ENCODE assay signal across 18 cellular contexts in genomic region chr12:98845957-98846356, GRCh38.
DNase-seq lines count a peak whose midpoint lies in the region; ATAC-seq and TF ChIP-seq lines count a peak whose summit lies in the region.
"Had no signal": no experiment of that assay in that cellular context is flagged by ENCODE, and none has a peak within 500 bp of the region (broad histone marks: within the 10 kb centered on the region; RNA-seq: fewer than 3 reads in every experiment).

No MANE protein-coding gene starts in this region.

- intact Hi-C loops in PC-3 (cut with micrococcal nuclease): no loop called here
- intact Hi-C loops in dorsolateral prefrontal cortex (cut with DNase I): no loop called here
- intact Hi-C loops in lower lobe of right lung (cut with DNase I): no loop called here

- H3K36me3 ChIP-seq in PC-3 (ENCODE audit: low read depth, low read length) (no peaks in the 10 kb centered on the region), neural progenitor cell (no peaks in the 10 kb centered on the region), lower lobe of right lung (no peaks in the 10 kb centered on the region)
- H3K36me3 ChIP-seq: BE2C, Peyer's patch had no signal

- H2AFZ ChIP-seq in PC-3 (ENCODE audit: low read length) (no peak overlapping the region), neural progenitor cell (replicated peaks) (peak overlapping the region; percentile 93)

- peak; percentile 24 for DNase-seq in AG20443 (ENCODE audit: low spot score)
- DNase-seq in PC-3: peak; percentile 48
- no peak for DNase-seq in dorsolateral prefrontal cortex
- DNase-seq in neural progenitor cell (ENCODE audit: low spot score): no peak
- DNase-seq in lower lobe of right lung: no peak
- DNase-seq: BE2C, GOT3, HCEC 1CT, KBM-7, NCI-H1105 treated with DMSO at 0.1 percent for 48 hours, NCI-H2029 treated with DMSO at 0.1 percent for 48 hours, NCI-H226, NCI-H524, NCI-H82, Peyer's patch had no signal

- no peaks in the 10 kb centered on the region for H3K9me3 Mint-ChIP-seq in neural progenitor cell

- H3K27ac ChIP-seq in PC-3 (ENCODE audit: low read length) (no peak overlapping the region), dorsolateral prefrontal cortex (peak overlapping the region in 33 of 59 donors; percentile 4 to 65 (median 32)), neural progenitor cell (no peak overlapping the region), lower lobe of right lung (no peak overlapping the region)
- H3K27ac ChIP-seq: Peyer's patch had no signal

- H3K4me3 ChIP-seq in PC-3 (ENCODE audit: low read length) (no peak overlapping the region), dorsolateral prefrontal cortex (no peak overlapping the region), neural progenitor cell (no peak overlapping the region), lower lobe of right lung (no peak overlapping the region)
- H3K4me3 ChIP-seq: Peyer's patch had no signal

- peak; percentile 89 for ATAC-seq in PC-3
- ATAC-seq in lower lobe of right lung: no peak
- ATAC-seq in HG02884 (IDR thresholded peaks at IDR 0.05; ENCODE audit: unreplicated experiment): no peak
- no peak for ATAC-seq in GM19395 (IDR thresholded peaks at IDR 0.05; ENCODE audit: unreplicated experiment)
- ATAC-seq: Right ventricle myocardium inferior had no signal

- H3K4me1 ChIP-seq in PC-3 (ENCODE audit: insufficient read depth, low read length) (no peaks in the 10 kb centered on the region), neural progenitor cell (no peaks in the 10 kb centered on the region), lower lobe of right lung (no peaks in the 10 kb centered on the region)
- H3K4me1 ChIP-seq: BE2C, Peyer's patch had no signal

- TF ChIP-seq CTCF in PC-3 (conservative IDR thresholded peaks at IDR 0.05; ENCODE audit: low read depth, low read length) (no peak), dorsolateral prefrontal cortex (IDR thresholded peaks at IDR 0.05 in 54 of 56, conservative IDR thresholded peaks at IDR 0.05 in 2 of 56; ENCODE audit: low read depth in 1 of 56, partially characterized antibody in 56 of 56) (no peak), neural progenitor cell (IDR thresholded peaks at IDR 0.05) (no peak), lower lobe of right lung (IDR thresholded peaks at IDR 0.05) (no peak)

- H3F3A ChIP-seq in PC-3 (ENCODE audit: low read length, unreplicated experiment) (no peaks in the 10 kb centered on the region), neural progenitor cell (ENCODE audit: low read depth) (no peaks in the 10 kb centered on the region)

- no TSS peak for BruUV-seq in PC-3 (replicated peaks; lab: Mats Ljungman, UMichigan)

- H3K4me2 ChIP-seq in PC-3 (ENCODE audit: low read length): no peak overlapping the region
- no peak overlapping the region for H3K4me2 ChIP-seq in neural progenitor cell

- H3K9me2 ChIP-seq in PC-3 (replicated peaks; ENCODE audit: low read length): no peaks in the 10 kb centered on the region

- CTCF ChIA-PET in PC-3 (lab: Charles Lee): no interaction called here

- H4K20me1 ChIP-seq in PC-3 (ENCODE audit: low read length) (no peaks in the 10 kb centered on the region), neural progenitor cell (ENCODE audit: low read depth) (no peaks in the 10 kb centered on the region)

- no peaks in the 10 kb centered on the region for H3K79me2 ChIP-seq in PC-3 (ENCODE audit: low read length)
- no peaks in the 10 kb centered on the region for H3K79me2 ChIP-seq in neural progenitor cell (ENCODE audit: low read depth)

- POLR2A ChIA-PET in PC-3 (lab: Charles Lee; ENCODE audit: unreplicated experiment): no interaction called here

- H3K27me3 ChIP-seq in PC-3 (ENCODE audit: low read length): peaks cover 30% of the 10 kb centered on the region
- no peaks in the 10 kb centered on the region for H3K27me3 ChIP-seq in dorsolateral prefrontal cortex
- no peaks in the 10 kb centered on the region for H3K27me3 ChIP-seq in neural progenitor cell
- no peaks in the 10 kb centered on the region for H3K27me3 ChIP-seq in lower lobe of right lung (ENCODE audit: low read depth)
- H3K27me3 ChIP-seq: Peyer's patch had no signal

- H3K9ac ChIP-seq in PC-3 (ENCODE audit: low read length) (no peak overlapping the region), neural progenitor cell (no peak overlapping the region)

- H3K27me3 Mint-ChIP-seq in neural progenitor cell (ENCODE audit: insufficient read depth, low read depth): peaks cover 7% of the 10 kb centered on the region

- H3K27ac Mint-ChIP-seq in neural progenitor cell: no peak overlapping the region

- no peaks in the 10 kb centered on the region for H3K36me3 Mint-ChIP-seq in neural progenitor cell

- H3K9me3 ChIP-seq in PC-3 (ENCODE audit: low read length) (no peaks in the 10 kb centered on the region), neural progenitor cell (ENCODE audit: low read depth) (no peaks in the 10 kb centered on the region), lower lobe of right lung (no peaks in the 10 kb centered on the region)
- H3K9me3 ChIP-seq: BE2C, Peyer's patch had no signal

- H3K4me3 Mint-ChIP-seq in neural progenitor cell: no peak overlapping the region

- H3K4me1 Mint-ChIP-seq in neural progenitor cell: no peaks in the 10 kb centered on the region

Comparison
In these comparisons a context has a peak if more than half of its experiments do, and no peak if none do; other contexts are left out.
1. DNase-seq: peak in AG20443 (single experiment) and PC-3 (single experiment); none in dorsolateral prefrontal cortex (0 of 10), neural progenitor cell (single experiment) and lower lobe of right lung (single experiment).
2. H3K27ac ChIP-seq: peak in dorsolateral prefrontal cortex (33 of 59); none in PC-3 (single experiment), neural progenitor cell (single experiment) and lower lobe of right lung (single experiment).